ENCODE assay signal across 17 cellular contexts in genomic region chr12:82040987-82041743, GRCh38.
DNase-seq lines count a peak whose midpoint lies in the region; ATAC-seq and TF ChIP-seq lines count a peak whose summit lies in the region.
"Had no signal": no experiment of that assay in that cellular context is flagged by ENCODE, and none has a peak within 500 bp of the region (broad histone marks: within the 10 kb centered on the region; RNA-seq: fewer than 3 reads in every experiment).

No MANE protein-coding gene starts in this region.

- no peak for TF ChIP-seq POLR2A in erythroblast (IDR thresholded peaks at IDR 0.05; ENCODE audit: low read length)

- no peaks in the 10 kb centered on the region for H3K36me3 ChIP-seq in effector memory CD4-positive, alpha-beta T cell (ENCODE audit: control insufficient read depth, insufficient read depth, low read length)
- H3K36me3 ChIP-seq: BE2C, HAP-1 had no signal

- no peaks in the 10 kb centered on the region for H3K27me3 ChIP-seq in effector memory CD4-positive, alpha-beta T cell (replicated peaks; ENCODE audit: control insufficient read depth, insufficient read depth, low read length, poor library complexity, severe bottlenecking)
- H3K27me3 ChIP-seq: BE2C had no signal

- CTCF ChIA-PET in GM10248 (lab: Yijun Ruan, JAX) = interaction anchor here (1.4 to 1.5 kb wide), 2 partner anchors 8 to 33 kb away, joined by 3 to 4 read pairs; no protein-coding TSS in a partner anchor

- no peak for TF ChIP-seq CTCF in GM10248 (IDR thresholded peaks at IDR 0.05; ENCODE audit: control extremely low read depth, extremely low read depth, low read depth, missing control alignments)

- no peak overlapping the region for H3K4me3 ChIP-seq in effector memory CD4-positive, alpha-beta T cell (ENCODE audit: insufficient read depth, low read depth, low read length, poor library complexity, severe bottlenecking)
- H3K4me3 ChIP-seq: HAP-1, lung had no signal

- POLR2A ChIA-PET in GM10248 (lab: Yijun Ruan, JAX) = no interaction called here

- no peak overlapping the region for H3K27ac ChIP-seq in effector memory CD4-positive, alpha-beta T cell (ENCODE audit: insufficient read depth, low read length, poor library complexity, severe bottlenecking)

- peak; percentile 68 for ATAC-seq in GM19025 (IDR thresholded peaks at IDR 0.05; ENCODE audit: low read depth, unreplicated experiment)
- ATAC-seq in HG02623 (IDR thresholded peaks at IDR 0.05; ENCODE audit: unreplicated experiment) = peak; percentile 77
- ATAC-seq in HG03575 (IDR thresholded peaks at IDR 0.05; ENCODE audit: extremely low read depth, insufficient number of reproducible peaks, low FRiP score, unreplicated experiment) = peak; percentile 61
- ATAC-seq: natural killer cell treated with Interleukin-12 subunit alpha and Interleukin-12 subunit beta and Interleukin-15 and Interleukin-18, amount 100 ng/mL, for 72 hours had no signal

- DNase-seq in medulla oblongata (ENCODE audit: extremely low spot score) (peak; percentile 23), GM10248 (ENCODE audit: extremely low spot score) (no peak), erythroblast (lab: John Stamatoyannopoulos, UW) (no peak)
- no peak for DNase-seq in effector memory CD4-positive, alpha-beta T cell
- DNase-seq in effector CD8-positive, alpha-beta T cell (lab: John Stamatoyannopoulos, UW) = no peak
- DNase-seq: activated CD4-positive, alpha-beta memory T cell treated with anti-CD3 and anti-CD28 coated beads for 36 hours; BE2C; DMS153; endodermal cell; foreskin fibroblast; NCI-H1048 had no signal

- no peaks in the 10 kb centered on the region for H3K4me1 ChIP-seq in effector memory CD4-positive, alpha-beta T cell (ENCODE audit: control insufficient read depth, insufficient read depth, low read length, poor library complexity, severe bottlenecking)
- H3K4me1 ChIP-seq: BE2C, HAP-1 had no signal

- H3K9me3 ChIP-seq in effector memory CD4-positive, alpha-beta T cell (ENCODE audit: control insufficient read depth, low read length) = no peaks in the 10 kb centered on the region
- H3K9me3 ChIP-seq: BE2C had no signal
